21 cellular contexts compared by ENCODE assay signal in genomic region chr7:68542831-68543230, GRCh38.
"Had no signal": no experiment of that assay in that cellular context is flagged by ENCODE, and none has a peak within 500 bp of the region (broad histone marks: within the 10 kb centered on the region; RNA-seq: fewer than 3 reads in every experiment).

No MANE protein-coding gene starts in this region.

- H3K4me1 ChIP-seq: adrenal gland, parathyroid adenoma, sigmoid colon, upper lobe of right lung had no signal

- H2AFZ ChIP-seq: parathyroid adenoma had no signal

- H3K27me3 ChIP-seq: adrenal gland, neutrophil, sigmoid colon, upper lobe of right lung had no signal

- H3K79me2 ChIP-seq: parathyroid adenoma had no signal

- H3K9ac ChIP-seq: parathyroid adenoma had no signal

- H3K27ac ChIP-seq: adrenal gland, neutrophil, parathyroid adenoma, sigmoid colon, thoracic aorta, upper lobe of right lung had no signal

- DNase-seq: activated CD4-positive, alpha-beta memory T cell treated with anti-CD3 and anti-CD28 coated beads for 36 hours; activated CD4-positive, alpha-beta T cell treated with anti-CD3 and anti-CD28 coated beads for 4 hours; activated gamma-delta T cell treated with Interleukin-2 at 50 U/mL for 16 hours; activated T-cell treated with anti-CD3 and anti-CD28 coated beads for 4 hours; adrenal gland; cerebellar nuclear complex; cortex of kidney; erythroblast; foreskin melanocyte; hypothalamus; sigmoid colon; stimulated activated CD4-positive, alpha-beta T cell treated with anti-CD3 and anti-CD28 coated beads, Interleukin-4, amount 100 ng/mL, for 24 hours; upper lobe of right lung had no signal

- ATAC-seq: activated naive CD4-positive, alpha-beta T cell treated with anti-CD3 and anti-CD28 coated beads, Interleukin-2, amount 50 U/mL, for 72 hours; left lobe of liver; natural killer cell treated with Interleukin-12 subunit alpha and Interleukin-12 subunit beta and Interleukin-15 and Interleukin-18, amount 100 ng/mL, for 72 hours; stimulated activated effector memory CD8-positive, alpha-beta T cell treated with anti-CD3 and anti-CD28 coated beads, Interleukin-12 subunit alpha, Interleukin-12 subunit beta, amount 100 ng/mL, for 72 hours; upper lobe of right lung; WTC11 had no signal

- H3K4me3 ChIP-seq: adrenal gland, sigmoid colon, thoracic aorta, upper lobe of right lung had no signal

- H3K36me3 ChIP-seq: adrenal gland, neutrophil, sigmoid colon, thoracic aorta, upper lobe of right lung had no signal

- H3K9me3 ChIP-seq: adrenal gland, neutrophil, thoracic aorta, upper lobe of right lung had no signal
